8 cellular contexts compared by ENCODE assay signal in genomic region chr13:30617315-30618185, GRCh38. TPM values are rescaled to one million over a fixed set of nuclear protein-coding genes. Genes with fewer than 3 reads are reported as not detected.
DNase-seq lines count a peak whose midpoint lies in the region; ATAC-seq, FAIRE-seq and TF ChIP-seq lines count a peak whose summit lies in the region.

USPL1 (plus strand) TSS chr13:30617920; CDS start chr13:30621141, 3,221 bp downstream.

- no peak for FAIRE-seq in D721Med (lab: Jason Lieb, UNC)

- H3F3A ChIP-seq in OCI-LY1 (ENCODE audit: insufficient read depth, low read length): no peaks in the 10 kb centered on the region

- H4K20me1 ChIP-seq in OCI-LY1 (ENCODE audit: insufficient read depth, low read length): no peaks in the 10 kb centered on the region

- peak within 1 kb of the TSS; percentile 99 for H3K27ac ChIP-seq in HUES64 (ENCODE audit: low read depth, low read length)
- H3K27ac ChIP-seq in OCI-LY1 (ENCODE audit: low read depth, low read length, poor library complexity, severe bottlenecking): peak within 1 kb of the TSS; percentile 92

- DNase-seq in D721Med (ENCODE audit: insufficient read length, low spot score) (peak; percentile 39), epithelial cell of esophagus (ENCODE audit: low read depth) (peak; percentile 100)
- DNase-seq in activated CD8-positive, alpha-beta memory T cell treated with anti-CD3 and anti-CD28 coated beads, Interleukin-2, amount 50 U/mL, for 48 hours: peak; percentile 98
- peak; percentile 98 to 99 for DNase-seq in stimulated activated CD8-positive, alpha-beta memory T cell treated with anti-CD3 and anti-CD28 coated beads, Interleukin-4, amount 100 ng/mL, for 1 hour (ENCODE audit: low read depth in 2 of 2, low spot score in 1 of 2)

- H3K9me3 ChIP-seq in HUES64 (ENCODE audit: insufficient read depth, low read depth, low read length): no peaks in the 10 kb centered on the region
- H3K9me3 ChIP-seq in OCI-LY1 (ENCODE audit: low read length): no peaks in the 10 kb centered on the region
- H3K9me3 ChIP-seq in mononuclear cell (ENCODE audit: low read depth, low read length): no peaks in the 10 kb centered on the region

- H3K4me3 ChIP-seq in HUES64 (ENCODE audit: low read length): peak within 1 kb of the TSS; percentile 91
- peak within 1 kb of the TSS; percentile 92 for H3K4me3 ChIP-seq in OCI-LY1 (ENCODE audit: low read depth, low read length, poor library complexity, severe bottlenecking)
- H3K4me3 ChIP-seq in epithelial cell of esophagus (ENCODE audit: low read length): peak within 1 kb of the TSS; percentile 96
- peak within 1 kb of the TSS; percentile 77 for H3K4me3 ChIP-seq in mononuclear cell (ENCODE audit: low read length)

- peak; percentile 78 for ATAC-seq in GM21447 (IDR thresholded peaks at IDR 0.05; ENCODE audit: unreplicated experiment)

- H3K9me2 ChIP-seq in OCI-LY1 (ENCODE audit: low read depth, low read length): no peaks in the 10 kb centered on the region

- H3K79me2 ChIP-seq in OCI-LY1 (ENCODE audit: insufficient read depth, low read length): peaks cover 73% of the 10 kb centered on the region

- TF ChIP-seq CTCF in D721Med (IDR thresholded peaks at IDR 0.05; ENCODE audit: insufficient read depth, missing control alignments) (no peak), OCI-LY1 (IDR thresholded peaks at IDR 0.05; ENCODE audit: low read length) (no peak), epithelial cell of esophagus (IDR thresholded peaks at IDR 0.05; ENCODE audit: insufficient read depth, low read depth, low read length, missing control alignments) (peak; percentile 15)

- peaks cover 21% of the 10 kb centered on the region for H3K4me1 ChIP-seq in HUES64 (ENCODE audit: insufficient read depth, low read length)
- peaks cover 60% of the 10 kb centered on the region for H3K4me1 ChIP-seq in OCI-LY1 (ENCODE audit: insufficient read depth, low read length, severe bottlenecking)
- peaks cover 29% of the 10 kb centered on the region for H3K4me1 ChIP-seq in mononuclear cell (ENCODE audit: insufficient read depth, low read length)

- H3K9ac ChIP-seq in HUES64 (ENCODE audit: low read depth, low read length): peak within 1 kb of the TSS; percentile 95
- peak within 1 kb of the TSS; percentile 93 for H3K9ac ChIP-seq in OCI-LY1 (ENCODE audit: low read length)

- under 1% methylated on average over 78 of the region's 78 CpGs for WGBS in HUES64

- H3K36me3 ChIP-seq in HUES64 (ENCODE audit: insufficient read depth, low read length) (peaks cover 16% of the 10 kb centered on the region), OCI-LY1 (ENCODE audit: insufficient read depth, low read length) (peaks cover 8% of the 10 kb centered on the region; the same call in 1 of the 2 replicates)

- H2AFZ ChIP-seq in OCI-LY1 (ENCODE audit: low read length): no peak within 1 kb of the TSS

- peak within 1 kb of the TSS; percentile 91 for H3K4me2 ChIP-seq in OCI-LY1 (ENCODE audit: low read length)

- H3K27me3 ChIP-seq in HUES64 (ENCODE audit: insufficient read depth, low read length) (no peaks in the 10 kb centered on the region), OCI-LY1 (ENCODE audit: insufficient read depth, low read length) (no peaks in the 10 kb centered on the region), mononuclear cell (ENCODE audit: insufficient read depth, low read length) (no peaks in the 10 kb centered on the region)

RNA-seq across cellular contexts. Expression of gene USPL1, which starts in this region (rescaled TPM):
- polyA plus RNA-seq in HUES64 (2013, experiment 1 of 2): 14.9 TPM
- polyA plus RNA-seq in HUES64 (2013, experiment 2 of 2): 15.2 TPM
- total RNA-seq in mononuclear cell: 90.4 TPM

Comparison
In these comparisons a context has a peak if more than half of its experiments do, and no peak if none do; other contexts are left out.
1. Peak in every context shown above with its lines: DNase-seq, ATAC-seq, H3K4me3 ChIP-seq and H3K27ac ChIP-seq.
2. DNase-seq: peak in every context shown above with its lines; median percentile 100 in epithelial cell of esophagus; 98 in stimulated activated CD8-positive, alpha-beta memory T cell treated with anti-CD3 and anti-CD28 coated beads, Interleukin-4, amount 100 ng/mL, for 1 hour; 98 in activated CD8-positive, alpha-beta memory T cell treated with anti-CD3 and anti-CD28 coated beads, Interleukin-2, amount 50 U/mL, for 48 hours; 39 in D721Med.